Comparison of ENCODE assay signal across 8 cellular contexts in the genomic region with DNA sequence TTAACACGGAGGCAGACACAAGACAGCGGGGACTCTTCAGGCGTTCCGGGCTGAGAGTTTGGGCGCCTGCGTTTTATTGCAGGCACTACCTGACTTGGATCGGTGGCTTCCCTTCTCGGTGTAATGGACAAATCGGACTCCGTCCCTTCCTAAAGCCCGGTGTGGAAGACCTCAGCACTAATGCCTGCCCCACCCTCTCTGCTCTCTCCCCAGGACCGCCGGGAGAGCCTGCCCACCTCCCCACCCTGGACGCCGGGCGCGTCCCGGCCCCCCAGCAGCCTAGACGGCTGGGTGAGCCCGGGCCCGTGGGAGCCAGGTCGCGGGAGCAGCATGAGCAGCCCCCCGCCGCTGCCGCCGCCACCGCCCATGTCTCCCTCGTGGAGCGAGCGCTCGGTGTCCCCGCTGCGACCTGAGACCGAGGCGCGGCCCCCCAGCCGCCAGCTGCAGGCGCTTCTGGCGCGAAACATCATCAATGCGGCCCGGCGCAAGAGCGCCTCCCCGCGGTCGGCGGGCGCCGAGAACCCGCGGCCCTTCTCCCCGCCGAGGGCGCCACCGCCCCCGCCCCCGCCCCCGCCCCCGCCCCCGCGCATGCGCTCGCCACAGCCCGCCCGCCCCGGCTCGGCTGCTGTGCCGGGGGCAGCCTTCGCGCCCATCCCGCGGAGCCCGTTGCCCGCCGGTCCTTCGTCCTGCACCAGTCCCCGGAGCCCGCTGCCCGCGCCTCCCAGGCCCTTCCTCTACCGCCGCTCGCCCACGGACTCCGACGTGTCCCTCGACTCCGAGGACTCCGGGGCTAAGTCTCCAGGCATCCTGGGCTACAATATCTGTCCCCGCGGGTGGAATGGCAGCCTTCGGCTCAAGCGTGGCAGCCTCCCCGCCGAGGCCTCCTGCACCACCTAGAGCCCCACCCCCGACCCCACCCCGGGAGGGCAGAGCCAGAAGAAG. TPM values are rescaled to one million over a fixed set of nuclear protein-coding genes. Genes with fewer than 3 reads are reported as not detected.
DNase-seq lines count a peak whose midpoint lies in the region; ATAC-seq, FAIRE-seq and TF ChIP-seq lines count a peak whose summit lies in the region.

No MANE protein-coding gene starts in this region.

- no peak overlapping the region for H2AK5ac ChIP-seq in mesendoderm (ENCODE audit: low read length)

- H3K9ac ChIP-seq in mesendoderm (ENCODE audit: low read length) = peak overlapping the region; percentile 94

- H2BK15ac ChIP-seq in mesendoderm (replicated peaks; ENCODE audit: low read depth) = no peak overlapping the region

- H3K4me3 ChIP-seq in A549 (peak overlapping the region; percentile 50), mesendoderm (ENCODE audit: low read length) (peak overlapping the region; percentile 60)

- TF ChIP-seq RAD21 in A549 (conservative IDR thresholded peaks at IDR 0.05 in 1 of 2, IDR thresholded peaks at IDR 0.05 in 1 of 2) = peak; percentile 71 to 98

- POLR2A ChIA-PET in A549 (lab: Yijun Ruan, JAX) = interaction anchor here (0.5 to 1.0 kb wide), 3 partner anchors 10 to 16 kb away, joined by 3 to 4 read pairs (median 3); a partner anchor contains a TSS

- no peaks in the 10 kb centered on the region for H3K9me3 ChIP-seq in A549

- peak overlapping the region; percentile 70 for H4K8ac ChIP-seq in mesendoderm (ENCODE audit: low read depth, low read length)

- peak overlapping the region; percentile 95 for H3K56ac ChIP-seq in mesendoderm (ENCODE audit: low read length)

- 25% methylated on average over 29 of the region's 99 CpGs for WGBS in A549 (ENCODE audit: missing lambda C conversion rate)
- WGBS in mesendoderm (ENCODE audit: extremely low coverage, insufficient coverage, low lambda C conversion rate) = no CpG with 5 or more reads among the region's 99 CpGs

- peak; percentile 50 for TF ChIP-seq POLR2A in A549 (IDR thresholded peaks at IDR 0.05; ENCODE audit: low read length)

- CTCF ChIA-PET in A549 (lab: Yijun Ruan, JAX) = interaction anchor here (0.6 to 11.2 kb wide), 32 partner anchors 8 to 508 kb away, joined by 3 to 143 read pairs (median 4); a partner anchor contains a TSS

- peak overlapping the region; percentile 92 for H3K4ac ChIP-seq in mesendoderm (ENCODE audit: low read depth, low read length)

- H3K18ac ChIP-seq in mesendoderm (ENCODE audit: low read length) = peak overlapping the region; percentile 80

- FAIRE-seq in A549 (lab: Jason Lieb, UNC) (no peak), GM18507 (lab: Jason Lieb, UNC) (no peak)

- H2BK120ac ChIP-seq in mesendoderm (ENCODE audit: low read depth, low read length) = no peak overlapping the region

- TF ChIP-seq EP300 in A549 (IDR thresholded peaks at IDR 0.05) = no peak

- peak; percentile 60 to 81 for DNase-seq in A549 (ENCODE audit: low read depth in 1 of 2, low spot score in 1 of 2)
- DNase-seq in GM18507 (ENCODE audit: extremely low spot score, insufficient read length, low read depth) = peak; percentile 79
- DNase-seq in NCI-H446 (lab: John Stamatoyannopoulos, UW) = peak; percentile 38 to 86
- DNase-seq in activated CD4-positive, alpha-beta T cell treated with anti-CD3 and anti-CD28 coated beads, Interleukin-2, amount 50 U/mL, for 1 hour = peak; percentile 80
- DNase-seq in effector CD4-positive, alpha-beta T cell = peak; percentile 71
- peak; percentile 77 for DNase-seq in mesendoderm
- peak; percentile 40 to 61 for DNase-seq in stimulated activated CD8-positive, alpha-beta memory T cell treated with anti-CD3 and anti-CD28 coated beads, Interleukin-15, amount 100 ng/mL, for 4 hours (ENCODE audit: low read depth in 2 of 2)

- peak; percentile 90 for TF ChIP-seq CTCF in A549 (IDR thresholded peaks at IDR 0.05)

- H3K36me3 ChIP-seq in mesendoderm (ENCODE audit: control insufficient read depth, insufficient read depth, low read length) = no peaks in the 10 kb centered on the region

- no peak overlapping the region for H4K5ac ChIP-seq in mesendoderm (ENCODE audit: low read length)

- peak overlapping the region; percentile 83 for H3K4me2 ChIP-seq in A549
- peak overlapping the region; percentile 79 for H3K4me2 ChIP-seq in mesendoderm (ENCODE audit: low read length)

- H2BK5ac ChIP-seq in mesendoderm (ENCODE audit: low read length) = no peak overlapping the region

- H3K23ac ChIP-seq in mesendoderm (ENCODE audit: low read length) = no peak overlapping the region

- ATAC-seq in A549 (peak; percentile 48 to 66), HG03095 (IDR thresholded peaks at IDR 0.05; ENCODE audit: unreplicated experiment) (peak; percentile 78)

- no peaks in the 10 kb centered on the region for H3K79me1 ChIP-seq in mesendoderm (ENCODE audit: low read length)

- H3K27ac ChIP-seq in A549 (peak overlapping the region; percentile 83 to 96), mesendoderm (ENCODE audit: low read depth, low read length) (no peak overlapping the region)

- no peaks in the 10 kb centered on the region for H3K27me3 ChIP-seq in mesendoderm (ENCODE audit: insufficient read depth, low read length, poor library complexity)

- no peaks in the 10 kb centered on the region for H3K79me2 ChIP-seq in mesendoderm (ENCODE audit: control insufficient read depth, insufficient read depth, low read length)

- H3K4me1 ChIP-seq in A549 (peaks cover 43% of the 10 kb centered on the region), mesendoderm (ENCODE audit: control insufficient read depth, low read depth, low read length) (peaks cover 4% of the 10 kb centered on the region)

TF ChIP-seq in A549, 52 proteins besides CTCF, POLR2A, EP300 and RAD21 (continues in another document):
- TF ChIP-seq, protein P1, sequence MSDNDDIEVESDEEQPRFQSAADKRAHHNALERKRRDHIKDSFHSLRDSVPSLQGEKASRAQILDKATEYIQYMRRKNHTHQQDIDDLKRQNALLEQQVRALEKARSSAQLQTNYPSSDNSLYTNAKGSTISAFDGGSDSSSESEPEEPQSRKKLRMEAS (IDR thresholded peaks at IDR 0.05) = peak; percentile 75
- TF ChIP-seq ESRRA (IDR thresholded peaks at IDR 0.05; ENCODE audit: borderline replicate concordance, low read length) (no peak), SMC3 (IDR thresholded peaks at IDR 0.05) (peak; percentile 99), HOXB5 (CRISPR knock-in tag; IDR thresholded peaks at IDR 0.05) (peak; percentile 24; the same call in 1 of the 2 replicates), HOXA7 (CRISPR knock-in tag; IDR thresholded peaks at IDR 0.05) (no peak), TP53 (CRISPR knock-in tag; IDR thresholded peaks at IDR 0.05) (no peak), KDM1A (IDR thresholded peaks at IDR 0.05; ENCODE audit: low read depth) (no peak), MAZ (IDR thresholded peaks at IDR 0.05; ENCODE audit: borderline replicate concordance, low read depth, low read length) (peak; percentile 80; the same call in 1 of the 2 replicates)
- TF ChIP-seq, protein P2, sequence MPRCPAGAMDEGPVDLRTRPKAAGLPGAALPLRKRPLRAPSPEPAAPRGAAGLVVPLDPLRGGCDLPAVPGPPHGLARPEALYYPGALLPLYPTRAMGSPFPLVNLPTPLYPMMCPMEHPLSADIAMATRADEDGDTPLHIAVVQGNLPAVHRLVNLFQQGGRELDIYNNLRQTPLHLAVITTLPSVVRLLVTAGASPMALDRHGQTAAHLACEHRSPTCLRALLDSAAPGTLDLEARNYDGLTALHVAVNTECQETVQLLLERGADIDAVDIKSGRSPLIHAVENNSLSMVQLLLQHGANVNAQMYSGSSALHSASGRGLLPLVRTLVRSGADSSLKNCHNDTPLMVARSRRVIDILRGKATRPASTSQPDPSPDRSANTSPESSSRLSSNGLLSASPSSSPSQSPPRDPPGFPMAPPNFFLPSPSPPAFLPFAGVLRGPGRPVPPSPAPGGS (IDR thresholded peaks at IDR 0.05) = 0 out of 3 replicates have a peak, but pooled peaks have one; percentile 15
- TF ChIP-seq, protein P3, sequence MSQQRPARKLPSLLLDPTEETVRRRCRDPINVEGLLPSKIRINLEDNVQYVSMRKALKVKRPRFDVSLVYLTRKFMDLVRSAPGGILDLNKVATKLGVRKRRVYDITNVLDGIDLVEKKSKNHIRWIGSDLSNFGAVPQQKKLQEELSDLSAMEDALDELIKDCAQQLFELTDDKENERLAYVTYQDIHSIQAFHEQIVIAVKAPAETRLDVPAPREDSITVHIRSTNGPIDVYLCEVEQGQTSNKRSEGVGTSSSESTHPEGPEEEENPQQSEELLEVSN (IDR thresholded peaks at IDR 0.05; ENCODE audit: borderline replicate concordance, low read depth) = peak; percentile 85
- TF ChIP-seq, protein P4, sequence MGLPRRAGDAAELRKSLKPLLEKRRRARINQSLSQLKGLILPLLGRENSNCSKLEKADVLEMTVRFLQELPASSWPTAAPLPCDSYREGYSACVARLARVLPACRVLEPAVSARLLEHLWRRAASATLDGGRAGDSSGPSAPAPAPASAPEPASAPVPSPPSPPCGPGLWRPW (IDR thresholded peaks at IDR 0.05) = no peak

RNA-seq across cellular contexts. Expression of a gene that starts 4.6 kb away (rescaled TPM):
- 0.06 and 0.13 TPM in 2 replicates for polyA plus RNA-seq in A549 (2011; rRNA removed)
- polyA plus RNA-seq in A549 (2012; cell fraction: cytosol; rRNA removed) = 0.06 and 0.07 TPM in 2 replicates
- 0.04 and 0.18 TPM in 2 replicates for polyA plus RNA-seq in A549 (2012; cell fraction: nucleus; rRNA removed)
- polyA plus RNA-seq in A549 (2017; fragmentation: RNase III; extraction: RNeasy Plus Mini Kit Qiagen cat#74134 plus additional on column Dnase treatment) = 0.07 to 0.12 TPM (median 0.09 TPM) in 3 replicates
- polyA minus RNA-seq in A549 (2011; rRNA and poly(A)+ RNA removed) = 0.04 TPM in 1 of 2 replicates, not detected in the other
- polyA plus RNA-seq in mesendoderm (2013, experiment 1 of 2) = 11.8 TPM
- 11.5 TPM for polyA plus RNA-seq in mesendoderm (2013, experiment 2 of 2)

RNA-seq across cellular contexts. Expression of a gene that starts 16.0 kb away (rescaled TPM):
- polyA plus RNA-seq in A549 (2011; rRNA removed) (13.7 and 20.7 TPM in 2 replicates), A549 (2017; fragmentation: RNase III; extraction: RNeasy Plus Mini Kit Qiagen cat#74134 plus additional on column Dnase treatment) (33.9 to 43.8 TPM (median 37.1 TPM) in 3 replicates)
- 12.2 and 15.7 TPM in 2 replicates for polyA plus RNA-seq in A549 (2012; cell fraction: cytosol; rRNA removed)
- 28.5 and 29.0 TPM in 2 replicates for polyA plus RNA-seq in A549 (2012; cell fraction: nucleus; rRNA removed)
- polyA minus RNA-seq in A549 (2011; rRNA and poly(A)+ RNA removed) = 51.4 and 51.7 TPM in 2 replicates
- 1.7 TPM for polyA plus RNA-seq in mesendoderm (2013, experiment 1 of 2)
- 1.6 TPM for polyA plus RNA-seq in mesendoderm (2013, experiment 2 of 2)

RNA-seq across cellular contexts. Expression of a gene that starts 44.4 kb away (rescaled TPM):
- polyA plus RNA-seq in A549 (2011; rRNA removed) (65.3 and 75.7 TPM in 2 replicates), A549 (2017; fragmentation: RNase III; extraction: RNeasy Plus Mini Kit Qiagen cat#74134 plus additional on column Dnase treatment) (37.6 to 42.2 TPM (median 41.2 TPM) in 3 replicates)
- 27.5 and 29.7 TPM in 2 replicates for polyA plus RNA-seq in A549 (2012; cell fraction: cytosol; rRNA removed)
- polyA plus RNA-seq in A549 (2012; cell fraction: nucleus; rRNA removed) = 27.9 and 50.2 TPM in 2 replicates
- polyA minus RNA-seq in A549 (2011; rRNA and poly(A)+ RNA removed) = 29.9 and 45.4 TPM in 2 replicates
- 39.2 TPM for polyA plus RNA-seq in mesendoderm (2013, experiment 1 of 2)
- 39.6 TPM for polyA plus RNA-seq in mesendoderm (2013, experiment 2 of 2)
